ENCODE assay signal across 32 cellular contexts in genomic region chr7:144995495-144995894, GRCh38.
"Had no signal": no experiment of that assay in that cellular context is flagged by ENCODE, and none has a peak within 500 bp of the region (broad histone marks: within the 10 kb centered on the region; RNA-seq: fewer than 3 reads in every experiment).

No MANE protein-coding gene starts in this region.

- H3K4me3 ChIP-seq: adrenal gland, ascending aorta, body of pancreas, breast epithelium, cardiac muscle cell had no signal

- H3K36me3 ChIP-seq: adrenal gland, ascending aorta, brain microvascular endothelial cell, breast epithelium, cardiac muscle cell had no signal

- FAIRE-seq: astrocyte, bronchial epithelial cell had no signal

- H3K4me1 ChIP-seq: adrenal gland, ascending aorta, body of pancreas, breast epithelium had no signal

- H3K27me3 ChIP-seq: adrenal gland, ascending aorta, body of pancreas, brain microvascular endothelial cell, breast epithelium, cardiac muscle cell had no signal

- DNase-seq: activated effector memory CD4-positive, alpha-beta T cell treated with anti-CD3 and anti-CD28 coated beads, Interleukin-2, amount 50 U/mL, for 16 hours; activated effector memory CD4-positive, alpha-beta T cell treated with Interleukin-2 at 50 U/mL for 16 hours; activated gamma-delta T cell; activated gamma-delta T cell treated with Interleukin-2 at 50 U/mL for 16 hours; activated naive CD4-positive, alpha-beta T cell; activated naive CD4-positive, alpha-beta T cell treated with anti-CD3 and anti-CD28 coated beads for 36 hours; activated naive CD4-positive, alpha-beta T cell treated with anti-CD3 and anti-CD28 coated beads, Interleukin-2, amount 10 ng/mL, durations not matched to agents 7 days and 5 days; activated naive CD4-positive, alpha-beta T cell treated with anti-CD3 and anti-CD28 coated beads, Interleukin-2, amount 50 U/mL, for 16 hours; activated naive CD4-positive, alpha-beta T cell treated with Interleukin-2 at 50 U/mL for 16 hours; activated naive CD8-positive, alpha-beta T cell treated with anti-CD3 and anti-CD28 coated beads for 36 hours; activated naive CD8-positive, alpha-beta T cell treated with anti-CD3 and anti-CD28 coated beads, Interleukin-2, amount 10 ng/mL, durations not matched to agents 7 days and 5 days; activated naive CD8-positive, alpha-beta T cell treated with anti-CD3 and anti-CD28 coated beads, Interleukin-2, amount 50 U/mL, for 24 hours; activated T-cell treated with anti-CD3 and anti-CD28 coated beads, Interleukin-2, amount 50 U/mL, for 4 hours; activated T-cell treated with anti-CD3 and anti-CD28 coated beads, Interleukin-2, amount 50 U/mL, for 48 hours; activated T-cell treated with anti-CD3 and anti-CD28 coated beads, Interleukin-2, amount 50 U/mL, for 72 hours; adrenal gland; amniotic stem cell; amygdala; anterior cingulate cortex; aorta; body of pancreas; brain microvascular endothelial cell; caudate nucleus; central memory CD4-positive, alpha-beta T cell; cerebellar nuclear complex had no signal

- H3K27ac ChIP-seq: adrenal gland, ascending aorta, body of pancreas, brain microvascular endothelial cell, breast epithelium, cardiac muscle cell had no signal

- ATAC-seq: activated naive CD4-positive, alpha-beta T cell treated with anti-CD3 and anti-CD28 coated beads, Interleukin-2, amount 50 U/mL, for 72 hours; activated naive CD8-positive, alpha-beta T cell treated with anti-CD3 and anti-CD28 coated beads, Interleukin-2, amount 50 U/mL, for 24 hours; activated T-cell treated with anti-CD3 and anti-CD28 coated beads, Interleukin-2, amount 50 U/mL, for 4 hours; activated T-cell treated with anti-CD3 and anti-CD28 coated beads, Interleukin-2, amount 50 U/mL, for 72 hours; activated T-helper 17 cell treated with anti-CD3 and anti-CD28 coated beads, Interleukin-2, amount 50 U/mL, for 72 hours; body of pancreas had no signal
